Comparison of ENCODE assay signal across 25 cellular contexts in the genomic region with DNA sequence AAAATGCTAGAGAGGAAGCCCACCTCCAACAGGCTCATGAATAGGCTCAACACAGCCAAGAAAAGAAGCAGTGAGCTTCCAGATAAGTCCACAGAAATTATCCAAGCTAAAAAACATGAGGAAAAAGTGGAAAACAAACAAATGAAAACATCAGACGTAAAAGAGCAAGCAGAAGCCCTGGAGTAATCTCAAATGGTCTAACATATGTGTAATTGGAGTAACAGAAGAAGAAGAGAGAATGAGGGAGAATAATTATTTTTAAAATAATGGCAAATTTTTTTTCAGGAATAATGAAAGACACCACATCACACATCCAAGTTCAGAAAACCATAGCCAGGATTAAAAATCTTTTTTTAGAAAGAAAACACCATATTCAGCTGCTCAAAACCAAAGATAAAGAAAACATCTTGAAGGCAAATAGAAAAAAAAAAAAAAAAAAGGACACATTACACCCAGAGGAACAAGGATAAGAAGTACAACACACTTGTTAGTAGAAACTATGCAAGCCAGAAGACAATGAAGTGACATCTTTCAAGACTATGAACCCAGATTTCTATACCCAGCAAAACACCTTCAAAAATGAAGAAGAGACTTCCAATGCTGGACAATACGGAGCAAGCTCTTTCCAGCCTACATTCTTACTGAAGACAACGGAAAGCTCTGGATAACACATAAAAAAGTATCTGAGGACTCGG.
"Had no signal": no experiment of that assay in that cellular context is flagged by ENCODE, and none has a peak within 500 bp of the region (broad histone marks: within the 10 kb centered on the region; RNA-seq: fewer than 3 reads in every experiment).

No MANE protein-coding gene starts in this region.

- H3K4me1 ChIP-seq: breast epithelium, esophagus muscularis mucosa, gastrocnemius medialis, parathyroid adenoma, testis, vagina had no signal

- H3K9ac ChIP-seq: parathyroid adenoma had no signal

- H3K79me2 ChIP-seq: parathyroid adenoma had no signal

- H3K9me3 ChIP-seq: testis had no signal

- H3K27ac ChIP-seq: breast epithelium, dorsolateral prefrontal cortex, esophagus muscularis mucosa, gastrocnemius medialis, parathyroid adenoma, skin epidermis, testis, vagina had no signal

- ATAC-seq: activated CD8-positive, alpha-beta T cell treated with anti-CD3 and anti-CD28 coated beads, Interleukin-2, amount 10 ng/mL, durations not matched to agents 7 days and 5 days; effector memory CD8-positive, alpha-beta T cell; gastrocnemius medialis; left ventricle myocardium superior; right cardiac atrium; stimulated activated memory B cell treated with anti-CD40 and anti-IgM and Interleukin-4, amounts not matched to agents 10 μg/mL and 1 μg/mL and 100 μg/mL, for 72 hours had no signal

- FAIRE-seq: colon, islet of Langerhans had no signal

- H3K4me3 ChIP-seq: breast epithelium, dorsolateral prefrontal cortex, esophagus muscularis mucosa, gastrocnemius medialis, skin epidermis, testis, vagina had no signal

- H2AFZ ChIP-seq: parathyroid adenoma had no signal

- H3K27me3 ChIP-seq: breast epithelium, dorsolateral prefrontal cortex, esophagus muscularis mucosa, gastrocnemius medialis, testis, vagina had no signal

- H3K36me3 ChIP-seq: breast epithelium, esophagus muscularis mucosa, gastrocnemius medialis, vagina had no signal

- DNase-seq: activated CD4-positive, alpha-beta T cell treated with anti-CD3 and anti-CD28 coated beads, Interleukin-2, amount 10 ng/mL, durations not matched to agents 24 days and 14 days; activated CD4-positive, CD25-positive, alpha-beta regulatory T cell; activated CD8-positive, alpha-beta T cell treated with anti-CD3 and anti-CD28 coated beads, Interleukin-2, amount 10 ng/mL, durations not matched to agents 7 days and 5 days; activated gamma-delta T cell treated with Interleukin-2 at 50 U/mL for 16 hours; dorsolateral prefrontal cortex; effector memory CD8-positive, alpha-beta T cell; gastrocnemius medialis; head of caudate nucleus; hypothalamus; left ventricle myocardium superior; mammary epithelial cell; midbrain; nephron progenitor cell; right cardiac atrium; stimulated activated CD4-positive, alpha-beta T cell treated with anti-CD3 and anti-CD28 coated beads, Interleukin-2, amount 100 ng/mL, for 24 hours; T1000; testis had no signal
